15 cellular contexts compared by ENCODE assay signal in genomic region chr1:33032126-33032869, GRCh38. TPM values are rescaled to one million over a fixed set of nuclear protein-coding genes. Genes with fewer than 3 reads are reported as not detected.
DNase-seq lines count a peak whose midpoint lies in the region; ATAC-seq and TF ChIP-seq lines count a peak whose summit lies in the region.
"Had no signal": no experiment of that assay in that cellular context is flagged by ENCODE, and none has a peak within 500 bp of the region (broad histone marks: within the 10 kb centered on the region; RNA-seq: fewer than 3 reads in every experiment).

No MANE protein-coding gene starts in this region.

- 85 to 88% methylated on average over 6 of the region's 6 CpGs for WGBS in GM23248 (ENCODE audit: low coverage in 1 of 2, low lambda C conversion rate in 2 of 2, missing lambda C conversion rate in 2 of 2), 2 experiments
- 64 to 76% methylated on average over 6 of the region's 6 CpGs for WGBS in gastroesophageal sphincter (ENCODE audit: low coverage in 1 of 2), 2 donors

- H3K4me1 ChIP-seq in GM23248 (ENCODE audit: insufficient read depth) (peaks cover 13% of the 10 kb centered on the region), gastroesophageal sphincter (peaks cover 0 to 69% (median 21%) of the 10 kb centered on the region in 3 donors)

- H3F3A ChIP-seq in GM23248 (ENCODE audit: insufficient read depth): peaks cover 3% of the 10 kb centered on the region; the same call in 1 of the 2 replicates

- H3K27me3 ChIP-seq in GM23248 (replicated peaks; ENCODE audit: insufficient read depth) (no peaks in the 10 kb centered on the region), gastroesophageal sphincter (no peaks in the 10 kb centered on the region)

- no peaks in the 10 kb centered on the region for H3K9me2 ChIP-seq in GM23248 (ENCODE audit: insufficient read depth)

- no peak for TF ChIP-seq EP300 in gastroesophageal sphincter (IDR thresholded peaks at IDR 0.05)

- no peak overlapping the region for H3K4me3 ChIP-seq in GM23248
- H3K4me3 ChIP-seq in gastroesophageal sphincter: no peak overlapping the region

- H2AFZ ChIP-seq in GM23248: no peak overlapping the region

- H3K79me2 ChIP-seq in GM23248 (ENCODE audit: insufficient read depth): peaks cover 94% of the 10 kb centered on the region

- DNase-seq in AML-193 (lab: John Stamatoyannopoulos, UW) (peak; percentile 79 to 83), GM23248 (peak; percentile 33), SKM-1 (lab: John Stamatoyannopoulos, UW; ENCODE audit: unreplicated experiment) (peak; percentile 63), iris pigment epithelial cell (ENCODE audit: low read depth) (peak; percentile 50), NCI-H226 (no peak)
- DNase-seq: activated CD4-positive, alpha-beta memory T cell treated with anti-CD3 and anti-CD28 coated beads for 36 hours; activated naive CD4-positive, alpha-beta T cell; NCI-H2029 treated with DMSO at 0.1 percent for 48 hours; stimulated activated CD4-positive, alpha-beta T cell treated with anti-CD3 and anti-CD28 coated beads, Interleukin-1b, Interleukin-23, amount 100 ng/mL, for 48 hours; stimulated activated naive CD4-positive, alpha-beta T cell had no signal

- in situ Hi-C loops in GM23248 (cut with MboI): no loop called here

- H3K9ac ChIP-seq in GM23248: no peak overlapping the region

- no peak overlapping the region for H3K4me2 ChIP-seq in GM23248 (ENCODE audit: unreplicated experiment)

- H3K36me3 ChIP-seq in GM23248 (ENCODE audit: low read depth): peaks cover 5% of the 10 kb centered on the region; the same call in 1 of the 2 replicates
- peaks cover 0 to 31% of the 10 kb centered on the region in 2 donors for H3K36me3 ChIP-seq in gastroesophageal sphincter

- TF ChIP-seq POLR2A in gastroesophageal sphincter (IDR thresholded peaks at IDR 0.05): no peak

- H3K9me3 ChIP-seq in GM23248 (ENCODE audit: low read depth) (no peaks in the 10 kb centered on the region), gastroesophageal sphincter (no peaks in the 10 kb centered on the region)

- H3K27ac ChIP-seq in GM23248 (no peak overlapping the region), gastroesophageal sphincter (no peak overlapping the region)
- H3K27ac ChIP-seq: C4-2B had no signal

- no peak for ATAC-seq in gastroesophageal sphincter
- no peak for ATAC-seq in GM21528 (IDR thresholded peaks at IDR 0.05; ENCODE audit: low FRiP score, unreplicated experiment)
- no peak for ATAC-seq in GM21360 (IDR thresholded peaks at IDR 0.05; ENCODE audit: unreplicated experiment)
- ATAC-seq: esophagus mucosa had no signal

- H4K20me1 ChIP-seq in GM23248 (ENCODE audit: insufficient read depth): no peaks in the 10 kb centered on the region; the same call in 1 of the 2 replicates

- TF ChIP-seq CTCF in gastroesophageal sphincter (IDR thresholded peaks at IDR 0.05): no peak

RNA-seq across cellular contexts. Expression of gene AK2, which starts 4.4 kb away (rescaled TPM):
- 130 and 134 TPM in 2 replicates for total RNA-seq in GM23248 (2014; rRNA removed; shearing (Covaris generic))
- 173 and 179 TPM in 2 replicates for polyA plus RNA-seq in GM23248 (2016; fragmentation: Nextera tagmentation; extraction: Ambion mirVana)
- 100 to 1,000 TPM in 2 of 4 donors, 10 to 100 TPM in 2; 88.9 to 115 (median 97.1) TPM for total RNA-seq in gastroesophageal sphincter

RNA-seq across cellular contexts. Expression of gene AZIN2, which starts 48.7 kb away (rescaled TPM):
- 1.5 and 4.4 TPM in 2 replicates for total RNA-seq in GM23248 (2014; rRNA removed; shearing (Covaris generic))
- polyA plus RNA-seq in GM23248 (2016; fragmentation: Nextera tagmentation; extraction: Ambion mirVana): 2.8 and 4.4 TPM in 2 replicates
- total RNA-seq in gastroesophageal sphincter: 1 to 10 TPM in 3 of 4 donors, under 1 TPM in 1; 0.31 to 6.4 (median 2.8) TPM
